ENCODE assay signal across 20 cellular contexts in genomic region chr11:962743-963142, GRCh38.
"Had no signal": no experiment of that assay in that cellular context is flagged by ENCODE, and none has a peak within 500 bp of the region (broad histone marks: within the 10 kb centered on the region; RNA-seq: fewer than 3 reads in every experiment).

No MANE protein-coding gene starts in this region.

- H3K4me3 ChIP-seq: dorsolateral prefrontal cortex, esophagus squamous epithelium, gastroesophageal sphincter, hepatocyte, skin epidermis, stomach, thoracic aorta, transverse colon had no signal

- H3K9me3 ChIP-seq: esophagus squamous epithelium, gastroesophageal sphincter, stomach, thoracic aorta, transverse colon had no signal

- H3K27ac Mint-ChIP-seq: nephron progenitor cell had no signal

- H3K27me3 Mint-ChIP-seq: naive thymus-derived CD4-positive, alpha-beta T cell had no signal

- H3K4me3 Mint-ChIP-seq: naive thymus-derived CD4-positive, alpha-beta T cell; nephron progenitor cell had no signal

- H3K27ac ChIP-seq: epithelial cell of prostate, esophagus squamous epithelium, gastroesophageal sphincter, hepatocyte, skin epidermis, stomach, thoracic aorta, transverse colon had no signal

- ATAC-seq: gastroesophageal sphincter; naive thymus-derived CD4-positive, alpha-beta T cell; sciatic nerve had no signal

- H2AFZ ChIP-seq: hepatocyte had no signal

- DNase-seq: cortex of kidney; dorsolateral prefrontal cortex; effector memory CD4-positive, alpha-beta T cell; esophagus squamous epithelium; foreskin fibroblast; kidney glomerular epithelial cell; mesendoderm; naive thymus-derived CD4-positive, alpha-beta T cell; nephron progenitor cell; stimulated activated CD4-positive, alpha-beta T cell treated with anti-CD3 and anti-CD28 coated beads, Interleukin-12 subunit alpha, Interleukin-12 subunit beta, amount 100 ng/mL, for 4 hours; stimulated activated naive CD4-positive, alpha-beta T cell; stomach; substantia nigra; transverse colon had no signal

- H3K27me3 ChIP-seq: dorsolateral prefrontal cortex, esophagus squamous epithelium, gastroesophageal sphincter, hepatocyte, stomach, transverse colon had no signal

- H3K4me2 ChIP-seq: hepatocyte had no signal
